30 cellular contexts compared by ENCODE assay signal in the genomic region with DNA sequence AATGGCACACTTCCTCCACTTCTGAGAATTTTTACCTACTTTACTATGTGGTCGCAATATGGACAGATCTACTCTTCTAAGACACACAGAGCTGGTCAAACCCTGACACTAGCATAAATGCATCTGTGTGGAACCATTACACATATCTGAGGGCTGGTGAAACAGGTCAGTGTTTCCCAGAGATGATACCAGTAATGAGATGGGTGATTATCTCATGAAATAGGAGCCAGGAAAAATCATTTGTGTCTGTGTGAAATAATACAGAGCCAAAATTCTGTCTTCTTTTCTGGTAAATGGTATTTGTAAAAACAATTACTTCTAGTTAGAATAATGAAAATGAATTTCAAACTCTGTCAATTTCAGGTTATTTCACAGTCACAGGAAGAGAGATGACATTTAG.
"Had no signal": no experiment of that assay in that cellular context is flagged by ENCODE, and none has a peak within 500 bp of the region (broad histone marks: within the 10 kb centered on the region; RNA-seq: fewer than 3 reads in every experiment).

No MANE protein-coding gene starts in this region.

- DNase-seq: activated effector memory CD4-positive, alpha-beta T cell treated with anti-CD3 and anti-CD28 coated beads, Interleukin-2, amount 50 U/mL, for 16 hours; activated effector memory CD4-positive, alpha-beta T cell treated with Interleukin-2 at 50 U/mL for 16 hours; activated gamma-delta T cell; activated gamma-delta T cell treated with Interleukin-2 at 50 U/mL for 16 hours; activated naive CD4-positive, alpha-beta T cell; activated naive CD4-positive, alpha-beta T cell treated with anti-CD3 and anti-CD28 coated beads for 36 hours; activated naive CD4-positive, alpha-beta T cell treated with anti-CD3 and anti-CD28 coated beads, Interleukin-2, amount 10 ng/mL, durations not matched to agents 7 days and 5 days; activated naive CD4-positive, alpha-beta T cell treated with anti-CD3 and anti-CD28 coated beads, Interleukin-2, amount 50 U/mL, for 16 hours; activated naive CD4-positive, alpha-beta T cell treated with Interleukin-2 at 50 U/mL for 16 hours; activated naive CD8-positive, alpha-beta T cell treated with anti-CD3 and anti-CD28 coated beads for 36 hours; activated naive CD8-positive, alpha-beta T cell treated with anti-CD3 and anti-CD28 coated beads, Interleukin-2, amount 10 ng/mL, durations not matched to agents 7 days and 5 days; activated naive CD8-positive, alpha-beta T cell treated with anti-CD3 and anti-CD28 coated beads, Interleukin-2, amount 50 U/mL, for 24 hours; activated T-cell treated with anti-CD3 and anti-CD28 coated beads, Interleukin-2, amount 50 U/mL, for 4 hours; activated T-cell treated with anti-CD3 and anti-CD28 coated beads, Interleukin-2, amount 50 U/mL, for 48 hours; activated T-cell treated with anti-CD3 and anti-CD28 coated beads, Interleukin-2, amount 50 U/mL, for 72 hours; adrenal gland; amniotic stem cell; amygdala; anterior cingulate cortex; aorta; body of pancreas; brain microvascular endothelial cell; caudate nucleus; central memory CD4-positive, alpha-beta T cell; cerebellar nuclear complex had no signal

- H3K27ac ChIP-seq: adrenal gland, ascending aorta, body of pancreas, brain microvascular endothelial cell, breast epithelium, cardiac muscle cell had no signal

- H3K4me3 ChIP-seq: adrenal gland, ascending aorta, body of pancreas, breast epithelium, cardiac muscle cell had no signal

- H3K9me3 ChIP-seq: adrenal gland, ascending aorta, body of pancreas, breast epithelium had no signal

- H3K36me3 ChIP-seq: adrenal gland, ascending aorta, brain microvascular endothelial cell, breast epithelium, cardiac muscle cell had no signal

- H3K27me3 ChIP-seq: adrenal gland, ascending aorta, body of pancreas, brain microvascular endothelial cell, breast epithelium, cardiac muscle cell had no signal

- ATAC-seq: activated naive CD4-positive, alpha-beta T cell treated with anti-CD3 and anti-CD28 coated beads, Interleukin-2, amount 50 U/mL, for 72 hours; activated naive CD8-positive, alpha-beta T cell treated with anti-CD3 and anti-CD28 coated beads, Interleukin-2, amount 50 U/mL, for 24 hours; activated T-cell treated with anti-CD3 and anti-CD28 coated beads, Interleukin-2, amount 50 U/mL, for 4 hours; activated T-cell treated with anti-CD3 and anti-CD28 coated beads, Interleukin-2, amount 50 U/mL, for 72 hours; activated T-helper 17 cell treated with anti-CD3 and anti-CD28 coated beads, Interleukin-2, amount 50 U/mL, for 72 hours; body of pancreas had no signal

- H3K4me1 ChIP-seq: ascending aorta, body of pancreas, breast epithelium had no signal
